8 cellular contexts compared by ENCODE assay signal in genomic region chr19:29671393-29672076, GRCh38. TPM values are rescaled to one million over a fixed set of nuclear protein-coding genes. Genes with fewer than 3 reads are reported as not detected.
A peak's percentile ranks its signal among the peaks of the same experiment; 100 is the strongest.
DNase-seq lines count a peak whose midpoint lies in the region; ATAC-seq and TF ChIP-seq lines count a peak whose summit lies in the region.

No MANE protein-coding gene starts in this region.

- H3K4me1 ChIP-seq in CD4-positive, alpha-beta memory T cell (ENCODE audit: insufficient read depth, low read length): peaks cover 97% of the 10 kb centered on the region
- peaks cover 20 to 48% of the 10 kb centered on the region in 2 donors for H3K4me1 ChIP-seq in breast epithelium

- TF ChIP-seq CTCF in VCaP (conservative IDR thresholded peaks at IDR 0.05) (no peak; the same call in 1 of the 2 replicates), breast epithelium (IDR thresholded peaks at IDR 0.05) (peak; percentile 6 to 51 (median 32)), mesothelial cell of epicardium (IDR thresholded peaks at IDR 0.05; ENCODE audit: unreplicated experiment) (peak; percentile 26)

- ATAC-seq in GM19328 (IDR thresholded peaks at IDR 0.05; ENCODE audit: unreplicated experiment) (peak; percentile 68), HG03378 (IDR thresholded peaks at IDR 0.05; ENCODE audit: unreplicated experiment) (peak; percentile 61)
- ATAC-seq in stimulated activated naive CD8-positive, alpha-beta T cell treated with anti-CD3 and anti-CD28 coated beads, Interleukin-15, Interleukin-2, amounts not matched to agents 100 U/mL and 50 U/mL, for 24 hours: peak; percentile 67

- H3K27me3 Mint-ChIP-seq in CD4-positive, alpha-beta memory T cell: no peaks in the 10 kb centered on the region
- peaks cover 9% of the 10 kb centered on the region for H3K27me3 Mint-ChIP-seq in mesothelial cell of epicardium (ENCODE audit: low read depth)

- no peaks in the 10 kb centered on the region for H3K27me3 ChIP-seq in CD4-positive, alpha-beta memory T cell (ENCODE audit: insufficient read depth, low read length)
- no peaks in the 10 kb centered on the region for H3K27me3 ChIP-seq in breast epithelium

- peak; percentile 81 to 96 (median 86) for DNase-seq in CD4-positive, alpha-beta memory T cell
- DNase-seq in breast epithelium (ENCODE audit: low spot score in 2 of 2) (peak; percentile 66 to 74), mesothelial cell of epicardium (ENCODE audit: low spot score in 2 of 2, unreplicated experiment in 2 of 2) (no peak), RKO (ENCODE audit: low spot score) (no peak)
- DNase-seq in stimulated activated naive CD8-positive, alpha-beta T cell treated with anti-CD3 and anti-CD28 coated beads, Interleukin-15, Interleukin-2, amounts not matched to agents 100 U/mL and 50 U/mL, for 24 hours: peak; percentile 83

- intact Hi-C loops in CD4-positive, alpha-beta memory T cell (cut with micrococcal nuclease): loop anchor here (1.0 kb wide), 3 partner anchors 9 to 45 kb away; no protein-coding TSS in a partner anchor
- intact Hi-C loops in breast epithelium (cut with DNase I; ENCODE audit: low total_unique reads): no loop called here

- H3K27ac Mint-ChIP-seq in CD4-positive, alpha-beta memory T cell: peak overlapping the region; percentile 93 to 100 (median 98)
- no peak overlapping the region for H3K27ac Mint-ChIP-seq in mesothelial cell of epicardium

- peak overlapping the region; percentile 92 for H3K27ac ChIP-seq in CD4-positive, alpha-beta memory T cell (ENCODE audit: low read depth, low read length)
- peak overlapping the region; percentile 46; the same call in 1 of the 2 replicates for H3K27ac ChIP-seq in VCaP
- peak overlapping the region; percentile 54 to 72 for H3K27ac ChIP-seq in breast epithelium

- peak overlapping the region; percentile 62 to 96 (median 76) for H3K4me3 Mint-ChIP-seq in CD4-positive, alpha-beta memory T cell
- H3K4me3 Mint-ChIP-seq in mesothelial cell of epicardium: no peak overlapping the region

- CTCF ChIA-PET in CD4-positive, alpha-beta memory T cell (lab: Charles Lee; ENCODE audit: partially characterized antibody): interaction anchor here (1.1 to 5.9 kb wide), 14 partner anchors 8 to 62 kb away, joined by 3 to 90 read pairs (median 16); partner anchors contain the start of genes C19orf12 and POP4

- TF ChIP-seq POLR2A in breast epithelium (IDR thresholded peaks at IDR 0.05): no peak

- H3K4me1 Mint-ChIP-seq in CD4-positive, alpha-beta memory T cell: peaks cover 57 to 96% (median 79%) of the 10 kb centered on the region in 4 donors
- peaks cover 11% of the 10 kb centered on the region for H3K4me1 Mint-ChIP-seq in mesothelial cell of epicardium

- H3K9me3 ChIP-seq in CD4-positive, alpha-beta memory T cell (ENCODE audit: control insufficient read depth in 1 of 2, low read length in 2 of 2): no peaks in the 10 kb centered on the region
- H3K9me3 ChIP-seq in breast epithelium: no peaks in the 10 kb centered on the region

- peaks cover 30 to 56% of the 10 kb centered on the region in 2 donors for H3K36me3 Mint-ChIP-seq in CD4-positive, alpha-beta memory T cell
- no peaks in the 10 kb centered on the region for H3K36me3 Mint-ChIP-seq in mesothelial cell of epicardium

- H3K36me3 ChIP-seq in CD4-positive, alpha-beta memory T cell (ENCODE audit: insufficient read depth, low read length): peaks cover 27% of the 10 kb centered on the region
- peaks cover 6% of the 10 kb centered on the region for H3K36me3 ChIP-seq in breast epithelium

- POLR2A ChIA-PET in CD4-positive, alpha-beta memory T cell (lab: Charles Lee; ENCODE audit: partially characterized antibody): interaction anchor here (0.7 to 5.4 kb wide), 17 partner anchors 9 to 271 kb away, joined by 3 to 105 read pairs (median 12); partner anchors contain the start of genes C19orf12, POP4 and URI1

- peak overlapping the region; percentile 14 to 46 for H3K4me3 ChIP-seq in CD4-positive, alpha-beta memory T cell (ENCODE audit: low read length in 2 of 2)
- peak overlapping the region in 1 of 3 donors; percentile 15 for H3K4me3 ChIP-seq in breast epithelium

- H3K9me3 Mint-ChIP-seq in CD4-positive, alpha-beta memory T cell: no peaks in the 10 kb centered on the region
- no peaks in the 10 kb centered on the region for H3K9me3 Mint-ChIP-seq in mesothelial cell of epicardium

RNA-seq across cellular contexts. Expression of gene PLEKHF1, which starts 6.3 kb away (rescaled TPM):
- total RNA-seq in CD4-positive, alpha-beta memory T cell: 10 to 100 TPM; 31.2 to 32.4 TPM
- polyA plus RNA-seq in CD4-positive, alpha-beta memory T cell: 10 to 100 TPM; 15.3 to 36.0 TPM
- 10 to 100 TPM; 29.8 to 71.4 (median 58.7) TPM for total RNA-seq in breast epithelium
- 0.47 to 0.92 TPM (median 0.64 TPM) in 3 replicates for total RNA-seq in mesothelial cell of epicardium

RNA-seq across cellular contexts. Expression of gene C19orf12, which starts 43.5 kb away (rescaled TPM):
- total RNA-seq in CD4-positive, alpha-beta memory T cell: 10 to 100 TPM; 29.3 to 30.1 TPM
- 10 to 100 TPM; 22.7 to 23.6 TPM for polyA plus RNA-seq in CD4-positive, alpha-beta memory T cell
- total RNA-seq in breast epithelium: 100 to 1,000 TPM in 1 of 3 donors, 10 to 100 TPM in 2; 42.7 to 230 (median 53.7) TPM
- total RNA-seq in mesothelial cell of epicardium: 26.9 to 29.8 TPM (median 27.1 TPM) in 3 replicates

Comparison
In these comparisons a context has a peak if more than half of its experiments do, and no peak if none do; other contexts are left out.
1. DNase-seq: peak in CD4-positive, alpha-beta memory T cell (5 of 5), breast epithelium (2 of 2) and stimulated activated naive CD8-positive, alpha-beta T cell treated with anti-CD3 and anti-CD28 coated beads, Interleukin-15, Interleukin-2, amounts not matched to agents 100 U/mL and 50 U/mL, for 24 hours (single experiment); none in mesothelial cell of epicardium (0 of 2) and RKO (single experiment).
2. RNA of gene PLEKHF1, which starts 6.3 kb away (total RNA-seq): 29.8 to 71.4 TPM in breast epithelium and 31.2 to 32.4 TPM in CD4-positive, alpha-beta memory T cell; 0.47 to 0.92 TPM in mesothelial cell of epicardium; every median in the first group is over 10 times any median in the second.
3. Peak in every context shown above with its lines, with median percentiles within 50 percentile points of each other: H3K27ac ChIP-seq and ATAC-seq.